In genomic region chr13:40189885-40190655, GRCh38 we compare ENCODE assay signal across 7 cellular contexts.
A peak's percentile ranks its signal among the peaks of the same experiment; 100 is the strongest.
DNase-seq lines count a peak whose midpoint lies in the region; TF ChIP-seq lines count a peak whose summit lies in the region.

No MANE protein-coding gene starts in this region.

- H3K79me2 ChIP-seq in SK-N-SH (ENCODE audit: insufficient read depth): no peaks in the 10 kb centered on the region
- H3K79me2 ChIP-seq in mesendoderm (ENCODE audit: control insufficient read depth, insufficient read depth, low read length): no peaks in the 10 kb centered on the region

- H3K27ac ChIP-seq in SK-N-SH (ENCODE audit: low read depth in 2 of 2, low read length in 1 of 2) (peak overlapping the region; percentile 54 to 79), mesendoderm (ENCODE audit: low read depth, low read length) (no peak overlapping the region), suprapubic skin (peak overlapping the region; percentile 90)

- H3K56ac ChIP-seq in mesendoderm (ENCODE audit: low read length): peak overlapping the region; percentile 22

- H3K9me3 ChIP-seq in SK-N-SH (no peaks in the 10 kb centered on the region), suprapubic skin (no peaks in the 10 kb centered on the region)

- no peak for TF ChIP-seq RAD21 in SK-N-SH (IDR thresholded peaks at IDR 0.05; ENCODE audit: low read length)

- H3K36me3 ChIP-seq in SK-N-SH (replicated peaks in 1 of 2; ENCODE audit: control insufficient read depth in 1 of 2, insufficient read depth in 2 of 2, low read length in 1 of 2) (no peaks in the 10 kb centered on the region), mesendoderm (ENCODE audit: control insufficient read depth, insufficient read depth, low read length) (no peaks in the 10 kb centered on the region), suprapubic skin (no peaks in the 10 kb centered on the region)

- WGBS in SK-N-SH (ENCODE audit: low lambda C conversion rate): 58% methylated on average over 7 of the region's 8 CpGs
- WGBS in mesendoderm (ENCODE audit: extremely low coverage, insufficient coverage, low lambda C conversion rate): no CpG with 5 or more reads among the region's 8 CpGs
- 49% methylated on average over 8 of the region's 8 CpGs for WGBS in suprapubic skin

- H2AFZ ChIP-seq in SK-N-SH (ENCODE audit: low read depth): peak overlapping the region; percentile 97

- H3K79me1 ChIP-seq in mesendoderm (ENCODE audit: low read length): no peaks in the 10 kb centered on the region

- TF ChIP-seq POLR2A in suprapubic skin (IDR thresholded peaks at IDR 0.05): no peak

- H2BK120ac ChIP-seq in mesendoderm (ENCODE audit: low read depth, low read length): no peak overlapping the region

- DNase-seq in SK-N-SH (peak; percentile 57), choroid plexus epithelial cell (ENCODE audit: low read depth) (peak; percentile 50), mesendoderm (peak; percentile 36), suprapubic skin (ENCODE audit: low spot score in 2 of 2) (no peak), NCI-H1436 treated with DMSO at 0.1 percent for 48 hours (lab: John Stamatoyannopoulos, UW) (no peak), NOMO-1 (lab: John Stamatoyannopoulos, UW; ENCODE audit: unreplicated experiment in 2 of 2) (no peak), NCI-H510A treated with DMSO at 0.1 percent for 48 hours (lab: John Stamatoyannopoulos, UW) (no peak)

- CTCF ChIA-PET in SK-N-SH (lab: Yijun Ruan, JAX): interaction anchor here (0.6 to 1.8 kb wide), 4 partner anchors 10 to 413 kb away, joined by 3 to 5 read pairs (median 4); no protein-coding TSS in a partner anchor

- no peak overlapping the region for H4K5ac ChIP-seq in mesendoderm (ENCODE audit: low read length)

- H2BK15ac ChIP-seq in mesendoderm (replicated peaks; ENCODE audit: low read depth): no peak overlapping the region

- H3K9ac ChIP-seq in SK-N-SH: no peak overlapping the region
- no peak overlapping the region for H3K9ac ChIP-seq in mesendoderm (ENCODE audit: low read length)

- no peak for TF ChIP-seq CTCF in SK-N-SH (IDR thresholded peaks at IDR 0.05)
- TF ChIP-seq CTCF in choroid plexus epithelial cell (conservative IDR thresholded peaks at IDR 0.05; ENCODE audit: low read depth, low read length): no peak
- TF ChIP-seq CTCF in suprapubic skin (IDR thresholded peaks at IDR 0.05): no peak

- H3K9me2 ChIP-seq in SK-N-SH: no peaks in the 10 kb centered on the region

- H3K4me3 ChIP-seq in SK-N-SH (ENCODE audit: low read depth in 2 of 2, low read length in 1 of 2) (no peak overlapping the region), choroid plexus epithelial cell (ENCODE audit: low read depth, low read length) (no peak overlapping the region), mesendoderm (ENCODE audit: low read length) (no peak overlapping the region), suprapubic skin (no peak overlapping the region)

- H3K4me2 ChIP-seq in SK-N-SH: peak overlapping the region; percentile 39
- no peak overlapping the region for H3K4me2 ChIP-seq in mesendoderm (ENCODE audit: low read length)

- H3K4me1 ChIP-seq in SK-N-SH (ENCODE audit: control insufficient read depth in 1 of 2, insufficient read depth in 2 of 2, low read depth in 1 of 2, low read length in 1 of 2): peaks cover 18 to 22% of the 10 kb centered on the region in 2 experiments
- peaks cover 3% of the 10 kb centered on the region for H3K4me1 ChIP-seq in mesendoderm (ENCODE audit: control insufficient read depth, low read depth, low read length)
- H3K4me1 ChIP-seq in suprapubic skin: peaks cover 64% of the 10 kb centered on the region

- no peak for TF ChIP-seq EP300 in SK-N-SH (IDR thresholded peaks at IDR 0.05; ENCODE audit: borderline replicate concordance in 1 of 2, low read depth in 1 of 2, low read length in 1 of 2)
- no peak for TF ChIP-seq EP300 in suprapubic skin (IDR thresholded peaks at IDR 0.05)

- no peak overlapping the region for H3K23ac ChIP-seq in mesendoderm (ENCODE audit: low read length)

- H3K27me3 ChIP-seq in SK-N-SH (ENCODE audit: insufficient read depth) (no peaks in the 10 kb centered on the region), mesendoderm (ENCODE audit: insufficient read depth, low read length, poor library complexity) (no peaks in the 10 kb centered on the region), suprapubic skin (no peaks in the 10 kb centered on the region)

- H4K20me1 ChIP-seq in SK-N-SH (ENCODE audit: insufficient read depth): no peaks in the 10 kb centered on the region

- peaks cover 12% of the 10 kb centered on the region for H3F3A ChIP-seq in SK-N-SH (replicated peaks; ENCODE audit: insufficient read depth)

- POLR2A ChIA-PET in SK-N-SH (lab: Yijun Ruan, JAX): interaction anchor here (0.6 to 1.2 kb wide), 2 partner anchors 9 to 11 kb away, joined by 3 to 4 read pairs; no protein-coding TSS in a partner anchor

- H4K8ac ChIP-seq in mesendoderm (ENCODE audit: low read depth, low read length): no peak overlapping the region

- no peak overlapping the region for H3K4ac ChIP-seq in mesendoderm (ENCODE audit: low read depth, low read length)

- H2BK5ac ChIP-seq in mesendoderm (ENCODE audit: low read length): no peak overlapping the region

- H2AK5ac ChIP-seq in mesendoderm (ENCODE audit: low read length): no peak overlapping the region

- H3K18ac ChIP-seq in mesendoderm (ENCODE audit: low read length): no peak overlapping the region

TF ChIP-seq in SK-N-SH, 30 proteins besides CTCF, POLR2A, EP300 and RAD21 (continues in another document):
- TF ChIP-seq SMC3 (IDR thresholded peaks at IDR 0.05; ENCODE audit: low read depth, low read length) (no peak), TCF12 (IDR thresholded peaks at IDR 0.05) (no peak), FOSL2 (IDR thresholded peaks at IDR 0.05; ENCODE audit: borderline replicate concordance, low read depth) (no peak), YY1 (IDR thresholded peaks at IDR 0.05; ENCODE audit: low read depth) (no peak), IRF3 (IDR thresholded peaks at IDR 0.05; ENCODE audit: low read depth, low read length) (no peak), NRF1 (IDR thresholded peaks at IDR 0.05; ENCODE audit: low read depth, low read length) (no peak), PBX3 (IDR thresholded peaks at IDR 0.05) (no peak), ELF1 (IDR thresholded peaks at IDR 0.05) (no peak), SIN3A (IDR thresholded peaks at IDR 0.05; ENCODE audit: borderline replicate concordance, low read depth, low read length) (no peak), USF1 (IDR thresholded peaks at IDR 0.05; ENCODE audit: borderline replicate concordance, low read depth) (no peak), USF2 (IDR thresholded peaks at IDR 0.05; ENCODE audit: borderline replicate concordance, low read depth, low read length) (no peak), TAF1 (IDR thresholded peaks at IDR 0.05; ENCODE audit: borderline replicate concordance, low read depth, low read length) (no peak), NFIC (IDR thresholded peaks at IDR 0.05; ENCODE audit: borderline replicate concordance) (no peak), MXI1 (IDR thresholded peaks at IDR 0.05; ENCODE audit: low read depth, low read length) (no peak)

Comparison
In these comparisons a context has a peak if more than half of its experiments do, and no peak if none do; other contexts are left out.
1. DNase-seq: peak in SK-N-SH (single experiment), choroid plexus epithelial cell (single experiment) and mesendoderm (single experiment); none in suprapubic skin (0 of 2), NCI-H1436 treated with DMSO at 0.1 percent for 48 hours (single experiment), NOMO-1 (0 of 2) and NCI-H510A treated with DMSO at 0.1 percent for 48 hours (single experiment).